ENCODE assay signal across 16 cellular contexts in genomic region chr21:33247596-33247995, GRCh38. TPM values are rescaled to one million over a fixed set of nuclear protein-coding genes. Genes with fewer than 3 reads are reported as not detected.
DNase-seq lines count a peak whose midpoint lies in the region; ATAC-seq and TF ChIP-seq lines count a peak whose summit lies in the region.
"Had no signal": no experiment of that assay in that cellular context is flagged by ENCODE, and none has a peak within 500 bp of the region (broad histone marks: within the 10 kb centered on the region; RNA-seq: fewer than 3 reads in every experiment).

No MANE protein-coding gene starts in this region.

- intact Hi-C loops in activated CD4-positive, alpha-beta memory T cell treated with anti-CD3 and anti-CD28 coated beads for 36 hours (cut with micrococcal nuclease): no loop called here
- intact Hi-C loops in activated T-helper 1 cell treated with anti-CD3 and anti-CD28 coated beads, Interleukin-12 subunit alpha, Interleukin-12 subunit beta, Interleukin-2, Interleukin-4 antibody, amounts not matched to agents 30 ng/mL and 10 ng/mL and 1 ng/mL, durations not matched to agents 14 hours and 24 hours and 36 hours (cut with micrococcal nuclease): no loop called here
- intact Hi-C loops in natural killer cell (cut with micrococcal nuclease): no loop called here

- POLR2A ChIA-PET in activated CD4-positive, alpha-beta memory T cell treated with anti-CD3 and anti-CD28 coated beads for 36 hours (lab: Charles Lee): interaction anchor here (0.8 kb wide), 1 partner anchor 21 kb away, joined by 3 read pairs; no protein-coding TSS in a partner anchor
- POLR2A ChIA-PET in activated CD4-positive, alpha-beta memory T cell treated with anti-CD3 and anti-CD28 coated beads, Interleukin-2, amount 10 ng/mL, durations not matched to agents 7 days and 5 days (lab: Charles Lee): no interaction called here

- ATAC-seq in natural killer cell: no peak
- ATAC-seq in HG03521 (IDR thresholded peaks at IDR 0.05; ENCODE audit: unreplicated experiment): no peak

- no peaks in the 10 kb centered on the region for H3K9me3 Mint-ChIP-seq in activated CD4-positive, alpha-beta memory T cell treated with anti-CD3 and anti-CD28 coated beads for 36 hours
- H3K9me3 Mint-ChIP-seq in activated CD4-positive, alpha-beta memory T cell treated with anti-CD3 and anti-CD28 coated beads, Interleukin-2, amount 10 ng/mL, durations not matched to agents 7 days and 5 days: no peaks in the 10 kb centered on the region
- no peaks in the 10 kb centered on the region for H3K9me3 Mint-ChIP-seq in activated T-helper 1 cell treated with anti-CD3 and anti-CD28 coated beads, Interleukin-12 subunit alpha, Interleukin-12 subunit beta, Interleukin-2, Interleukin-4 antibody, amounts not matched to agents 30 ng/mL and 10 ng/mL and 1 ng/mL, durations not matched to agents 14 hours and 24 hours and 36 hours
- no peaks in the 10 kb centered on the region for H3K9me3 Mint-ChIP-seq in natural killer cell
- H3K9me3 Mint-ChIP-seq: IgD-negative memory B cell had no signal

- H3K27ac Mint-ChIP-seq in activated CD4-positive, alpha-beta memory T cell treated with anti-CD3 and anti-CD28 coated beads for 36 hours: peak overlapping the region; percentile 69
- H3K27ac Mint-ChIP-seq in activated CD4-positive, alpha-beta memory T cell treated with anti-CD3 and anti-CD28 coated beads, Interleukin-2, amount 10 ng/mL, durations not matched to agents 7 days and 5 days: no peak overlapping the region
- peak overlapping the region; percentile 53 for H3K27ac Mint-ChIP-seq in activated T-helper 1 cell treated with anti-CD3 and anti-CD28 coated beads, Interleukin-12 subunit alpha, Interleukin-12 subunit beta, Interleukin-2, Interleukin-4 antibody, amounts not matched to agents 30 ng/mL and 10 ng/mL and 1 ng/mL, durations not matched to agents 14 hours and 24 hours and 36 hours
- peak overlapping the region; percentile 84 to 98 for H3K27ac Mint-ChIP-seq in natural killer cell

- peaks cover 76% of the 10 kb centered on the region for H3K36me3 Mint-ChIP-seq in activated CD4-positive, alpha-beta memory T cell treated with anti-CD3 and anti-CD28 coated beads for 36 hours
- peaks cover 91% of the 10 kb centered on the region for H3K36me3 Mint-ChIP-seq in activated CD4-positive, alpha-beta memory T cell treated with anti-CD3 and anti-CD28 coated beads, Interleukin-2, amount 10 ng/mL, durations not matched to agents 7 days and 5 days (ENCODE audit: low read depth)
- peaks cover 84% of the 10 kb centered on the region for H3K36me3 Mint-ChIP-seq in activated T-helper 1 cell treated with anti-CD3 and anti-CD28 coated beads, Interleukin-12 subunit alpha, Interleukin-12 subunit beta, Interleukin-2, Interleukin-4 antibody, amounts not matched to agents 30 ng/mL and 10 ng/mL and 1 ng/mL, durations not matched to agents 14 hours and 24 hours and 36 hours (ENCODE audit: low read depth)
- H3K36me3 Mint-ChIP-seq in natural killer cell: peaks cover 54% of the 10 kb centered on the region

- no peaks in the 10 kb centered on the region for H3K27me3 Mint-ChIP-seq in activated CD4-positive, alpha-beta memory T cell treated with anti-CD3 and anti-CD28 coated beads for 36 hours
- no peaks in the 10 kb centered on the region for H3K27me3 Mint-ChIP-seq in activated CD4-positive, alpha-beta memory T cell treated with anti-CD3 and anti-CD28 coated beads, Interleukin-2, amount 10 ng/mL, durations not matched to agents 7 days and 5 days
- H3K27me3 Mint-ChIP-seq in activated T-helper 1 cell treated with anti-CD3 and anti-CD28 coated beads, Interleukin-12 subunit alpha, Interleukin-12 subunit beta, Interleukin-2, Interleukin-4 antibody, amounts not matched to agents 30 ng/mL and 10 ng/mL and 1 ng/mL, durations not matched to agents 14 hours and 24 hours and 36 hours (ENCODE audit: insufficient read depth): no peaks in the 10 kb centered on the region
- H3K27me3 Mint-ChIP-seq in natural killer cell (ENCODE audit: low read depth in 2 of 2): no peaks in the 10 kb centered on the region
- H3K27me3 Mint-ChIP-seq: IgD-negative memory B cell had no signal

- TF ChIP-seq CTCF in natural killer cell (IDR thresholded peaks at IDR 0.05): no peak

- DNase-seq in activated CD4-positive, alpha-beta memory T cell treated with anti-CD3 and anti-CD28 coated beads for 36 hours: no peak
- no peak for DNase-seq in activated CD4-positive, alpha-beta memory T cell treated with anti-CD3 and anti-CD28 coated beads, Interleukin-2, amount 10 ng/mL, durations not matched to agents 7 days and 5 days
- DNase-seq in GF-D8 (lab: John Stamatoyannopoulos, UW) (peak; percentile 45), natural killer cell (no peak), HuH-7 (ENCODE audit: low spot score) (no peak), HUDEP-2 (lab: John Stamatoyannopoulos, UW; ENCODE audit: unreplicated experiment in 76 of 76) (no peak)
- DNase-seq in activated T-helper 1 cell treated with anti-CD3 and anti-CD28 coated beads, Interleukin-12 subunit alpha, Interleukin-12 subunit beta, Interleukin-2, Interleukin-4 antibody, amounts not matched to agents 30 ng/mL and 10 ng/mL and 1 ng/mL, durations not matched to agents 14 hours and 24 hours and 36 hours (ENCODE audit: low spot score): no peak
- DNase-seq: ACHN; activated CD4-positive, alpha-beta T cell treated with anti-CD3 and anti-CD28 coated beads, Interleukin-2, amount 50 U/mL, for 4 hours; activated gamma-delta T cell treated with Interleukin-2 at 50 U/mL for 16 hours; Calu3; hippocampal formation; NCI-H1105; upper lobe of left lung had no signal

- CTCF ChIA-PET in activated CD4-positive, alpha-beta memory T cell treated with anti-CD3 and anti-CD28 coated beads for 36 hours (lab: Charles Lee): interaction anchor here (1.1 kb wide), 1 partner anchor 17 kb away, joined by 3 read pairs; no protein-coding TSS in a partner anchor
- CTCF ChIA-PET in activated CD4-positive, alpha-beta memory T cell treated with anti-CD3 and anti-CD28 coated beads, Interleukin-2, amount 10 ng/mL, durations not matched to agents 7 days and 5 days (lab: Charles Lee): interaction anchor here (0.5 to 1.1 kb wide), 3 partner anchors 49 to 532 kb away, joined by 3 read pairs; no protein-coding TSS in a partner anchor

- H3K4me1 Mint-ChIP-seq in activated CD4-positive, alpha-beta memory T cell treated with anti-CD3 and anti-CD28 coated beads for 36 hours (ENCODE audit: low read depth): peaks cover 70% of the 10 kb centered on the region
- H3K4me1 Mint-ChIP-seq in activated CD4-positive, alpha-beta memory T cell treated with anti-CD3 and anti-CD28 coated beads, Interleukin-2, amount 10 ng/mL, durations not matched to agents 7 days and 5 days: peaks cover 51% of the 10 kb centered on the region
- H3K4me1 Mint-ChIP-seq in activated T-helper 1 cell treated with anti-CD3 and anti-CD28 coated beads, Interleukin-12 subunit alpha, Interleukin-12 subunit beta, Interleukin-2, Interleukin-4 antibody, amounts not matched to agents 30 ng/mL and 10 ng/mL and 1 ng/mL, durations not matched to agents 14 hours and 24 hours and 36 hours (ENCODE audit: low read depth): peaks cover 57% of the 10 kb centered on the region
- H3K4me1 Mint-ChIP-seq in natural killer cell: peaks cover 70 to 77% of the 10 kb centered on the region in 2 donors

- H3K4me3 Mint-ChIP-seq in activated CD4-positive, alpha-beta memory T cell treated with anti-CD3 and anti-CD28 coated beads for 36 hours: no peak overlapping the region
- H3K4me3 Mint-ChIP-seq in activated CD4-positive, alpha-beta memory T cell treated with anti-CD3 and anti-CD28 coated beads, Interleukin-2, amount 10 ng/mL, durations not matched to agents 7 days and 5 days: no peak overlapping the region
- H3K4me3 Mint-ChIP-seq in activated T-helper 1 cell treated with anti-CD3 and anti-CD28 coated beads, Interleukin-12 subunit alpha, Interleukin-12 subunit beta, Interleukin-2, Interleukin-4 antibody, amounts not matched to agents 30 ng/mL and 10 ng/mL and 1 ng/mL, durations not matched to agents 14 hours and 24 hours and 36 hours: no peak overlapping the region
- H3K4me3 Mint-ChIP-seq in natural killer cell: peak overlapping the region; percentile 1
- H3K4me3 Mint-ChIP-seq: IgD-negative memory B cell had no signal

RNA-seq across cellular contexts. Expression of gene IFNAR2, which starts 17.9 kb away (rescaled TPM):
- total RNA-seq in activated CD4-positive, alpha-beta memory T cell treated with anti-CD3 and anti-CD28 coated beads for 36 hours: 10 to 100 TPM; 29.9 to 30.1 TPM
- 10 to 100 TPM; 60.1 to 61.9 TPM for total RNA-seq in activated CD4-positive, alpha-beta memory T cell treated with anti-CD3 and anti-CD28 coated beads, Interleukin-2, amount 10 ng/mL, durations not matched to agents 7 days and 5 days
- total RNA-seq in activated T-helper 1 cell treated with anti-CD3 and anti-CD28 coated beads, Interleukin-12 subunit alpha, Interleukin-12 subunit beta, Interleukin-2, Interleukin-4 antibody, amounts not matched to agents 30 ng/mL and 10 ng/mL and 1 ng/mL, durations not matched to agents 14 hours and 24 hours and 36 hours: 33.3 and 33.5 TPM in 2 replicates
- 100 to 1,000 TPM in 1 of 3 donors, 10 to 100 TPM in 2; 65.4 to 105 (median 70.9) TPM for total RNA-seq in natural killer cell

RNA-seq across cellular contexts. Expression of gene IL10RB, which starts 18.6 kb away (rescaled TPM):
- total RNA-seq in activated CD4-positive, alpha-beta memory T cell treated with anti-CD3 and anti-CD28 coated beads for 36 hours: 10 to 100 TPM; 31.3 to 32.5 TPM
- 10 to 100 TPM; 33.9 to 36.1 TPM for total RNA-seq in activated CD4-positive, alpha-beta memory T cell treated with anti-CD3 and anti-CD28 coated beads, Interleukin-2, amount 10 ng/mL, durations not matched to agents 7 days and 5 days
- 20.5 and 21.4 TPM in 2 replicates for total RNA-seq in activated T-helper 1 cell treated with anti-CD3 and anti-CD28 coated beads, Interleukin-12 subunit alpha, Interleukin-12 subunit beta, Interleukin-2, Interleukin-4 antibody, amounts not matched to agents 30 ng/mL and 10 ng/mL and 1 ng/mL, durations not matched to agents 14 hours and 24 hours and 36 hours
- 10 to 100 TPM; 18.4 to 27.8 (median 27.3) TPM for total RNA-seq in natural killer cell
